Comparison of ENCODE assay signal across 10 cellular contexts in genomic region chr9:130239741-130240241, GRCh38. TPM values are rescaled to one million over a fixed set of nuclear protein-coding genes. Genes with fewer than 3 reads are reported as not detected.
DNase-seq lines count a peak whose midpoint lies in the region; ATAC-seq lines count a peak whose summit lies in the region.
"Had no signal": no experiment of that assay in that cellular context is flagged by ENCODE, and none has a peak within 500 bp of the region (broad histone marks: within the 10 kb centered on the region; RNA-seq: fewer than 3 reads in every experiment).

No MANE protein-coding gene starts in this region.

- H3K9me3 ChIP-seq in Karpas-422 (ENCODE audit: low read length) = no peaks in the 10 kb centered on the region

- peak; percentile 80 for DNase-seq in activated effector memory CD4-positive, alpha-beta T cell treated with anti-CD3 and anti-CD28 coated beads, Interleukin-2, amount 50 U/mL, for 16 hours
- no peak for DNase-seq in activated effector memory CD4-positive, alpha-beta T cell treated with Interleukin-2 at 50 U/mL for 16 hours
- DNase-seq in Karpas-422 (peak; percentile 46), amniotic epithelial cell (ENCODE audit: low read depth) (peak; percentile 18), NCI-H1930 (lab: John Stamatoyannopoulos, UW) (no peak), UCSD-AML1 (lab: John Stamatoyannopoulos, UW; ENCODE audit: unreplicated experiment) (no peak)
- DNase-seq in stimulated activated CD4-positive, alpha-beta T cell treated with anti-CD3 and anti-CD28 coated beads, TNF-alpha, amount 100 ng/mL, for 4 hours (ENCODE audit: low read depth in 3 of 3) = peak; percentile 18 to 29 (median 27)

- H3K36me3 ChIP-seq in Karpas-422 (ENCODE audit: insufficient read depth, low read length) = no peaks in the 10 kb centered on the region

- no peak for ATAC-seq in HG03457 (IDR thresholded peaks at IDR 0.05; ENCODE audit: unreplicated experiment)

- no peak overlapping the region for H3K4me2 ChIP-seq in Karpas-422 (ENCODE audit: low read depth, low read length, poor library complexity, severe bottlenecking)

- no peak overlapping the region for H3K4me3 ChIP-seq in Karpas-422 (ENCODE audit: low read length)

- no peaks in the 10 kb centered on the region for H3K27me3 ChIP-seq in Karpas-422 (ENCODE audit: low read length)

- H3K27ac ChIP-seq in Karpas-422 (ENCODE audit: low read length) = no peak overlapping the region
- H3K27ac ChIP-seq: C4-2B had no signal

- no peak overlapping the region for H3K9ac ChIP-seq in Karpas-422 (ENCODE audit: low read length)

- no peak overlapping the region for H2AFZ ChIP-seq in Karpas-422 (ENCODE audit: low read length)

- no peaks in the 10 kb centered on the region for H3K9me2 ChIP-seq in Karpas-422 (replicated peaks; ENCODE audit: insufficient read depth, low read length)

- no peaks in the 10 kb centered on the region for H4K20me1 ChIP-seq in Karpas-422 (ENCODE audit: insufficient read depth, low read depth, low read length)

- H3K79me2 ChIP-seq in Karpas-422 (ENCODE audit: low read length) = no peaks in the 10 kb centered on the region

- H3K4me1 ChIP-seq in Karpas-422 (ENCODE audit: low read length) = peaks cover 15% of the 10 kb centered on the region

RNA-seq across cellular contexts. Expression of gene HMCN2, which starts 25.8 kb away (rescaled TPM):
- total RNA-seq in Karpas-422 (2014; rRNA removed; shearing (Covaris generic); ENCODE audit: low replicate concordance) = not detected in 2 replicates
- total RNA-seq: T-helper 2 cell treated with Interferon-gamma antibody and Interleukin-4, amounts not matched to agents 100 ng/mL and 5 ng/mL, for 36 hours had no signal

Comparison
In these comparisons a context has a peak if more than half of its experiments do, and no peak if none do; other contexts are left out.
1. DNase-seq: peak in activated effector memory CD4-positive, alpha-beta T cell treated with anti-CD3 and anti-CD28 coated beads, Interleukin-2, amount 50 U/mL, for 16 hours (single experiment), Karpas-422 (single experiment), amniotic epithelial cell (single experiment) and stimulated activated CD4-positive, alpha-beta T cell treated with anti-CD3 and anti-CD28 coated beads, TNF-alpha, amount 100 ng/mL, for 4 hours (3 of 3); none in activated effector memory CD4-positive, alpha-beta T cell treated with Interleukin-2 at 50 U/mL for 16 hours (single experiment), NCI-H1930 (0 of 2) and UCSD-AML1 (single experiment).